8 cellular contexts compared by ENCODE assay signal in the genomic region with DNA sequence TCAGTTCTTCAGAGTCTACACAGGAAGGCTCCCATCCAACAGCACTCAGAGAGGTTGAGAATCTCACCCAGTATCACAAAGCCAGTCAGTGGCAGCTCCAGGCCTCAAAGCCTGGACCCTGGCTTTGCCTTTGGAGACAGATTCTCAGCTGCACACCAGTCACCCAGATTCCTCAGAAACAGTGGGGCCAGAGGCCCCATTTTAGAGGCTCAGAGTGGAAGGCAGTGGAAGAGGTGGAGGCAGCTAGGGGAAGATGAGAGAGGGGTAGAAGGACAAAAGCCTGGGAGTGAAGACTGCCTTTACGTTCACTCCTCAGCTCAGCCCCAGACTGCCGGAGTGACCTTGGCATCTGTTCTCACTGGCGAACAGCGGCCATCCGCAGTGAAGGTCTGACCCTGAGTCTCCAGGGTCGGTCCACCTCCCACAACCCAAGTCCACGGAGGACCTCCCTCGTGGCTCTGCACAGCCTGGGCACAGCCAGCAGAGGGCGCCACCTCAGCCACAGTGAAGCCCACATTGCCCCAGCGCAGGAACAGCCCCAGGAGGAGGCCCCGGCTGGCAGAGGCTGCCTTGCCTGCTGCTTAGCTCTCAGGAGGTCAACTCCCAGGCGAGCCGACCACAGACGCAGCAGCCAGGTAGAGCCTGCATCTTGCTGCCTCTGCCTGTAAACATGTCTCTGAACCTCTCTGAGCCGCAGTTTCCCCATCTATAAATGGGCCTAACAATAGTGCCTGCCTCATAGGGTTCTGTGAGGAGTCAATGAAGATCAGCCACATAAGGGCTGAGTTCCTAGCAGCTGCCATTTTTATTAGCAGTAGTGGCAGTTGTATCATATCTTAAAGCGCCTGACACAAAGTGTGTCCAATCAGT. TPM values are rescaled to one million over a fixed set of nuclear protein-coding genes. Genes with fewer than 3 reads are reported as not detected.
DNase-seq lines count a peak whose midpoint lies in the region; ATAC-seq and TF ChIP-seq lines count a peak whose summit lies in the region.

No MANE protein-coding gene starts in this region.

- intact Hi-C loops in tibial artery (cut with DNase I; ENCODE audit: low total_unique reads) = no loop called here

- WGBS in lung, 2 donors = 34% methylated on average over 16 of the region's 16 CpGs

- H3K36me3 ChIP-seq in lung (ENCODE audit: control insufficient read depth in 2 of 2, insufficient read depth in 2 of 2, low read length in 2 of 2) (no peaks in the 10 kb centered on the region), tibial artery (no peaks in the 10 kb centered on the region)

- H3K27ac ChIP-seq in lung (ENCODE audit: low read depth in 1 of 2, low read length in 1 of 2) = no peak overlapping the region
- no peak overlapping the region for H3K27ac ChIP-seq in tibial artery

- H3K9me3 ChIP-seq in lung (ENCODE audit: control insufficient read depth in 2 of 2, insufficient read depth in 1 of 2, low read length in 1 of 2) = no peaks in the 10 kb centered on the region
- H3K9me3 ChIP-seq in tibial artery = no peaks in the 10 kb centered on the region

- peaks cover 0 to 2% of the 10 kb centered on the region in 2 donors for H3K4me1 ChIP-seq in lung (ENCODE audit: control insufficient read depth in 2 of 2, insufficient read depth in 2 of 2, low read length in 2 of 2)
- H3K4me1 ChIP-seq in tibial artery = peaks cover 0 to 38% (median 26%) of the 10 kb centered on the region in 4 donors

- ATAC-seq in lung (ENCODE audit: insufficient read depth, low FRiP score) = no peak
- no peak for ATAC-seq in GM21447 (IDR thresholded peaks at IDR 0.05; ENCODE audit: unreplicated experiment)

- peak; percentile 87 for TF ChIP-seq CTCF in LNCaP clone FGC (IDR thresholded peaks at IDR 0.05; ENCODE audit: control insufficient read depth, extremely low read depth, insufficient read depth)
- peak; percentile 69 for TF ChIP-seq CTCF in WI38 (IDR thresholded peaks at IDR 0.05; ENCODE audit: low read depth, low read length)
- TF ChIP-seq CTCF in lung (IDR thresholded peaks at IDR 0.05; ENCODE audit: control extremely low read depth, extremely low read depth) = peak; percentile 72
- peak; percentile 60 to 75 for TF ChIP-seq CTCF in tibial artery (IDR thresholded peaks at IDR 0.05)

- H3K4me3 ChIP-seq in LNCaP clone FGC (ENCODE audit: low read depth, low read length) = no peak overlapping the region
- no peak overlapping the region for H3K4me3 ChIP-seq in WI38 (ENCODE audit: low read depth, low read length)
- no peak overlapping the region for H3K4me3 ChIP-seq in lung
- H3K4me3 ChIP-seq in tibial artery = no peak overlapping the region

- DNase-seq in NCI-H146 (lab: John Stamatoyannopoulos, UW) = peak; percentile 6
- DNase-seq in NCI-H146 treated with DMSO at 0.1 percent for 48 hours (lab: John Stamatoyannopoulos, UW; ENCODE audit: unreplicated experiment) = no peak
- no peak for DNase-seq in LNCaP clone FGC (ENCODE audit: low read depth)
- DNase-seq in dermis blood vessel endothelial cell = peak; percentile 81
- DNase-seq in lung (ENCODE audit: low spot score) = no peak
- DNase-seq in tibial artery = peak in 1 of 2 donors; percentile 69

- H3K27me3 ChIP-seq in lung (ENCODE audit: control insufficient read depth, insufficient read depth) = no peaks in the 10 kb centered on the region
- peaks cover 0 to 19% of the 10 kb centered on the region in 2 donors for H3K27me3 ChIP-seq in tibial artery

RNA-seq across cellular contexts. Expression of gene FNDC5, which starts 5.9 kb away (rescaled TPM):
- total RNA-seq in dermis blood vessel endothelial cell (0.85 and 0.88 TPM in 2 replicates), lung (1 to 10 TPM in 1 of 2 donors, under 1 TPM in 1; 0.18 to 5.3 TPM)
- under 1 TPM; 0.10 to 0.31 TPM for polyA plus RNA-seq in lung

RNA-seq across cellular contexts. Expression of gene HPCA, which starts 9.7 kb away (rescaled TPM):
- total RNA-seq in dermis blood vessel endothelial cell (0.05 TPM in 1 of 2 replicates, not detected in the other), lung (1 to 10 TPM in 1 of 2 donors, under 1 TPM in 1; 0.40 to 1.3 TPM)
- under 1 TPM in 1 of 2 donors, not detected in 1; 0.19 TPM for polyA plus RNA-seq in lung

RNA-seq across cellular contexts. Expression of gene TMEM54, which starts 24.6 kb away (rescaled TPM):
- 20.1 and 30.6 TPM in 2 replicates for total RNA-seq in dermis blood vessel endothelial cell
- 10 to 100 TPM; 22.4 to 44.5 TPM for total RNA-seq in lung
- polyA plus RNA-seq in lung = 10 to 100 TPM; 41.7 to 56.6 TPM

RNA-seq across cellular contexts. Expression of gene S100PBP, which starts 59.1 kb away (rescaled TPM):
- 33.7 and 50.0 TPM in 2 replicates for total RNA-seq in dermis blood vessel endothelial cell
- total RNA-seq in lung = 10 to 100 TPM; 28.8 to 56.6 TPM
- polyA plus RNA-seq in lung = 10 to 100 TPM in 1 of 2 donors, 1 to 10 TPM in 1; 7.4 to 13.1 TPM

RNA-seq across cellular contexts. Expression of gene YARS1, which starts 59.4 kb away (rescaled TPM):
- total RNA-seq in dermis blood vessel endothelial cell (63.6 and 84.0 TPM in 2 replicates), lung (100 to 1,000 TPM in 1 of 2 donors, 10 to 100 TPM in 1; 61.2 to 151 TPM)
- 10 to 100 TPM; 68.5 to 87.1 TPM for polyA plus RNA-seq in lung

Comparison
In these comparisons a context has a peak if more than half of its experiments do, and no peak if none do; other contexts are left out.
1. DNase-seq: peak in NCI-H146 (single experiment) and dermis blood vessel endothelial cell (single experiment); none in NCI-H146 treated with DMSO at 0.1 percent for 48 hours (single experiment), LNCaP clone FGC (single experiment) and lung (single experiment).
2. Peak in every context shown above with its lines, with median percentiles within 50 percentile points of each other: CTCF ChIP-seq.